Comparison of ENCODE assay signal across 24 cellular contexts in the genomic region with DNA sequence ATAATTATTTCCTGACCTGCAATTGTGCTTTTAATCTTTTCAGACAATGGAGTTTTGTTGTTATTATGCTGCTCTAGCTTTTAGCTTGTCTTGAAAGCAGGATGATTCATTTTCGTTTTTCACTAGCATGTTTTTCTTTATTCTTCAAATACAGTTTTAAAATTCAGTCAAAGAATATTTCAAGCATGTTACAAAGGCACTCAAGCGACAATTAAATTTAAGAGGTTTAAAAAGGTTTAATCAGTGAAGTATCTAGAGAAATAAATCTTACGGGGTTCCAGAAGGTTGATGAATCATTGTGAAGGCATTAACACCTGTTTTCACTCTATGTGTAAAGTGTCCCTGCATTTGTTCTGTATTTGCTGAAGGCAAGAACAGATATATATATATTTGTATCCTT.
DNase-seq lines count a peak whose midpoint lies in the region; ATAC-seq and TF ChIP-seq lines count a peak whose summit lies in the region.
"Had no signal": no experiment of that assay in that cellular context is flagged by ENCODE, and none has a peak within 500 bp of the region (broad histone marks: within the 10 kb centered on the region; RNA-seq: fewer than 3 reads in every experiment).

No MANE protein-coding gene starts in this region.

- no peaks in the 10 kb centered on the region for H3K79me2 ChIP-seq in HCT116 (ENCODE audit: insufficient read depth, low read length)

- RAD21 ChIA-PET in HCT116 (lab: Charles Lee; ENCODE audit: low non-redundant PET in 1 of 2, low total read pairs in 2 of 2, uncharacterized antibody in 2 of 2, unreplicated experiment in 2 of 2): no interaction called here

- peak overlapping the region; percentile 22 for H2AFZ ChIP-seq in HCT116 (ENCODE audit: low read depth, low read length, poor library complexity, severe bottlenecking)

- no peak overlapping the region for H3K4me2 ChIP-seq in HCT116 (ENCODE audit: low read length)

- H3K9me2 ChIP-seq in HCT116 (ENCODE audit: insufficient read depth): no peaks in the 10 kb centered on the region

- H3K4me1 ChIP-seq in HCT116 (ENCODE audit: control insufficient read depth in 1 of 2, insufficient read depth in 2 of 2, low read length in 2 of 2): no peaks in the 10 kb centered on the region
- H3K4me1 ChIP-seq: esophagus muscularis mucosa had no signal

- ATAC-seq in HCT116 (no peak), GM18907 (IDR thresholded peaks at IDR 0.05; ENCODE audit: unreplicated experiment) (no peak), GM18511 (IDR thresholded peaks at IDR 0.05; ENCODE audit: unreplicated experiment) (no peak)
- ATAC-seq: PC-3; stimulated activated naive B cell treated with anti-CD40 and anti-IgM and Interleukin-4, amounts not matched to agents 10 μg/mL and 1 μg/mL and 100 μg/mL, for 72 hours had no signal

- H3K4me3 ChIP-seq in HCT116 (replicated peaks in 1 of 2; ENCODE audit: low read depth in 1 of 2, low read length in 2 of 2) (no peak overlapping the region), MG63 (no peak overlapping the region)
- H3K4me3 ChIP-seq: esophagus muscularis mucosa, ovary, SK-N-MC had no signal

- no peak for TF ChIP-seq RAD21 in HCT116 (IDR thresholded peaks at IDR 0.05; ENCODE audit: low read depth)

- DNase-seq in A172 (ENCODE audit: low spot score) (peak; percentile 82), HCT116 (ENCODE audit: low read depth, low spot score) (no peak), NCI-H748 treated with DMSO at 0.1 percent for 48 hours (lab: John Stamatoyannopoulos, UW) (peak; percentile 31), glomerular visceral epithelial cell (ENCODE audit: extremely low spot score) (peak; percentile 71), NCI-H1048 (lab: John Stamatoyannopoulos, UW) (no peak), MG63 (no peak)
- DNase-seq: activated CD4-positive, alpha-beta T cell treated with anti-CD3 and anti-CD28 coated beads, Interleukin-2, amount 50 U/mL, for 48 hours; activated gamma-delta T cell treated with Interleukin-2 at 50 U/mL for 16 hours; activated T-cell treated with anti-CD3 and anti-CD28 coated beads, Interleukin-2, amount 50 U/mL, for 48 hours; endodermal cell; foreskin melanocyte; Kasumi-1; kidney; NCI-H2029; ovary; PC-3; retina; small intestine; stimulated activated naive B cell treated with anti-CD40 and anti-IgM and Interleukin-4, amounts not matched to agents 10 μg/mL and 1 μg/mL and 100 μg/mL, for 72 hours; T-helper 2 cell had no signal

- H4K20me1 ChIP-seq in HCT116 (ENCODE audit: insufficient read depth): no peaks in the 10 kb centered on the region

- no TSS peak for BruUV-seq in HCT116 (replicated peaks; lab: Mats Ljungman, UMichigan)

- TF ChIP-seq POLR2A in HCT116 (IDR thresholded peaks at IDR 0.05; ENCODE audit: borderline replicate concordance, extremely low read depth, insufficient read depth, insufficient read length): no peak

- H3K27me3 ChIP-seq in HCT116 (ENCODE audit: insufficient read depth, low read length): no peaks in the 10 kb centered on the region
- no peaks in the 10 kb centered on the region; the same call in 1 of the 2 replicates for H3K27me3 ChIP-seq in MG63
- H3K27me3 ChIP-seq: esophagus muscularis mucosa, ovary had no signal

- no peak overlapping the region for H3K9ac ChIP-seq in HCT116 (ENCODE audit: low read length)

- no peak for TF ChIP-seq CTCF in HCT116 (IDR thresholded peaks at IDR 0.05 in 2 of 3, conservative IDR thresholded peaks at IDR 0.05 in 1 of 3; ENCODE audit: borderline replicate concordance in 1 of 3, insufficient read depth in 1 of 3, low read depth in 2 of 3, low read length in 2 of 3)

- no peak overlapping the region for H3K27ac ChIP-seq in HCT116 (ENCODE audit: low read depth, low read length)
- H3K27ac ChIP-seq: esophagus muscularis mucosa, ovary, SK-N-MC had no signal

- POLR2A ChIA-PET in HCT116 (lab: Charles Lee): interaction anchor here (0.6 kb wide), 1 partner anchor 92 kb away, joined by 3 read pairs; no protein-coding TSS in a partner anchor

- no peaks in the 10 kb centered on the region for H3K9me3 ChIP-seq in HCT116 (ENCODE audit: control insufficient read depth in 1 of 2, insufficient read depth in 1 of 2, low read depth in 1 of 2, low read length in 2 of 2)
- peaks cover 5% of the 10 kb centered on the region; the same call in 1 of the 2 replicates for H3K9me3 ChIP-seq in MG63
- H3K9me3 ChIP-seq: esophagus muscularis mucosa, ovary had no signal

- CTCF ChIA-PET in HCT116 (lab: Charles Lee): no interaction called here

- intact Hi-C loops in HCT116 (cut with micrococcal nuclease): no loop called here

- no peaks in the 10 kb centered on the region for H3K36me3 ChIP-seq in HCT116 (ENCODE audit: control insufficient read depth in 1 of 2, insufficient read depth in 2 of 2, low read length in 2 of 2)
- H3K36me3 ChIP-seq in MG63: no peaks in the 10 kb centered on the region
- H3K36me3 ChIP-seq: esophagus muscularis mucosa, ovary had no signal

TF ChIP-seq in HCT116, 20 proteins besides CTCF, POLR2A, EP300 and RAD21:
- no peak for TF ChIP-seq CEBPB (IDR thresholded peaks at IDR 0.05; ENCODE audit: low read depth)
- TF ChIP-seq ELF1 (IDR thresholded peaks at IDR 0.05; ENCODE audit: borderline replicate concordance, low read depth): no peak
- TF ChIP-seq JUND (IDR thresholded peaks at IDR 0.05): no peak
- TF ChIP-seq CBX3 (IDR thresholded peaks at IDR 0.05; ENCODE audit: low read depth): no peak
- no peak for TF ChIP-seq TCF7L2 (IDR thresholded peaks at IDR 0.05; ENCODE audit: borderline replicate concordance, extremely low read depth, insufficient read depth, insufficient read length)
- TF ChIP-seq SIN3A (IDR thresholded peaks at IDR 0.05; ENCODE audit: low read depth): no peak
- TF ChIP-seq, protein P1, sequence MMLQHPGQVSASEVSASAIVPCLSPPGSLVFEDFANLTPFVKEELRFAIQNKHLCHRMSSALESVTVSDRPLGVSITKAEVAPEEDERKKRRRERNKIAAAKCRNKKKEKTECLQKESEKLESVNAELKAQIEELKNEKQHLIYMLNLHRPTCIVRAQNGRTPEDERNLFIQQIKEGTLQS (IDR thresholded peaks at IDR 0.05): no peak
- no peak for TF ChIP-seq EGR1 (IDR thresholded peaks at IDR 0.05; ENCODE audit: low read depth)

Comparison
In these comparisons a context has a peak if more than half of its experiments do, and no peak if none do; other contexts are left out.
1. DNase-seq: peak in A172 (single experiment), NCI-H748 treated with DMSO at 0.1 percent for 48 hours (single experiment) and glomerular visceral epithelial cell (single experiment); none in HCT116 (single experiment), NCI-H1048 (single experiment) and MG63 (single experiment).